Comparison of ENCODE assay signal across 8 cellular contexts in genomic region chr20:36154696-36155628, GRCh38. TPM values are rescaled to one million over a fixed set of nuclear protein-coding genes. Genes with fewer than 3 reads are reported as not detected.
DNase-seq lines count a peak whose midpoint lies in the region; FAIRE-seq and TF ChIP-seq lines count a peak whose summit lies in the region.

Gene EPB41L1 (plus strand): TSS chr20:36154740. CDS start chr20:36173778, 19,038 bp downstream.

- peaks cover 15% of the 10 kb centered on the region for H3K4me1 ChIP-seq in neuron (ENCODE audit: insufficient read depth, low read length)

- DNase-seq in NCI-H1105 treated with DMSO at 0.1 percent for 48 hours (lab: John Stamatoyannopoulos, UW): peak; percentile 65
- DNase-seq in NCI-H1105 (lab: John Stamatoyannopoulos, UW): no peak
- peak in 1 of 2 donors; percentile 46 for DNase-seq in frontal cortex (ENCODE audit: low spot score in 2 of 2)
- DNase-seq in CD1c-positive myeloid dendritic cell (ENCODE audit: extremely low spot score): no peak
- DNase-seq in D721Med (ENCODE audit: insufficient read length, low spot score): no peak
- no peak for DNase-seq in stimulated activated CD4-positive, alpha-beta T cell treated with anti-CD3 and anti-CD28 coated beads, Interleukin-1b, Interleukin-23, amount 100 ng/mL, for 48 hours

- TF ChIP-seq CTCF in VCaP (conservative IDR thresholded peaks at IDR 0.05) (no peak), D721Med (IDR thresholded peaks at IDR 0.05; ENCODE audit: insufficient read depth, missing control alignments) (no peak)

- H3K9me3 ChIP-seq in neuron (ENCODE audit: low read length): no peaks in the 10 kb centered on the region

- no peaks in the 10 kb centered on the region for H3K36me3 ChIP-seq in neuron (ENCODE audit: insufficient read depth, low read length)

- H3K27ac ChIP-seq in VCaP: peak within 1 kb of the TSS; percentile 86

- H3K27me3 ChIP-seq in neuron (ENCODE audit: insufficient read depth, low read length): no peaks in the 10 kb centered on the region

- H2AFZ ChIP-seq in neuron (ENCODE audit: low read depth, low read length): no peak within 1 kb of the TSS

- peak within 1 kb of the TSS; percentile 59 for H3K4me3 ChIP-seq in neuron (ENCODE audit: low read length)

- no peak for FAIRE-seq in frontal cortex (lab: Jason Lieb, UNC)
- FAIRE-seq in D721Med (lab: Jason Lieb, UNC): no peak

RNA-seq across cellular contexts. Expression of gene EPB41L1, which starts in this region (rescaled TPM):
- total RNA-seq in frontal cortex: 58.7 TPM
